Comparison of ENCODE assay signal across 3 cellular contexts in the genomic region with DNA sequence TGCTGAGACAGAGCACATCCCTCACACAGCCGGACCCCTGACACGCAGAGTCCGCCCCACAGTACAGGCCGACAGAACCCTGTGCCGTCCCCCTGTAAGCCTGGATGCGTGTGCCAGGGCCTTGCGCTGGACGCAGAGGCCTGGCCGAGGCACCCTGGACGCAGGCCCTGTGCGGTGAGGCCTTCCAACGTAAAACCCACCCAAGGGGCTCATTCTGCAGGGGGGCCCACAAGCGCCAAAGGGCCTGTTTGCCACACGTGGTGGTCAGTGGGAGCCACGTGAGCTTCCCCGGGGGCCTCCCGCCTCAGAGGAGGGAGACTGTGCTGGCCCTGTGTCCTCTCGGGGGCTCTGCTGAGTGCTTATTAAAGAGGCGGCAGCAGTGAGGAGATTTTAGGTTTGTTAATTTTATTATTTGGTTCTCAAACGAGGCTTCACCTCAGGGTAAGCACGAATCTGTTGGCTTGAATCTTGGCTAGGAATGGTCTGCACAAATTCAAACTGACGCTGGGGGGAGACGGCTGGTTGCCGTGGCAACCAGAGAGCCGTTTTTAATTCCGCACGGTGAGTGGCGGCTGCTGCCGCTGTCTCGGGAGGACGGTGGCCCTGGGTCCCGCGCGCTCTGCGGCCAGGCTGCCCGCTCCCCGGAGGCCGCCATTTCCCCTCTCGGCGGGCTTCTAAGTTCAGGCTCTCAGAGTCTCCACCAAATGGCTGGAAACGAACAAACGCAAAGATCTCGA.
TF ChIP-seq lines count a peak whose summit lies in the region.

No MANE protein-coding gene starts in this region.

TF ChIP-seq in HepG2, 621 proteins besides CTCF, POLR2A, EP300 and RAD21:
- TF ChIP-seq ZNF274 (CRISPR knock-in tag; IDR thresholded peaks at IDR 0.05), result no peak
- peak; percentile 98 for TF ChIP-seq MNT (IDR thresholded peaks at IDR 0.05)

TF ChIP-seq in H1, 55 proteins besides CTCF, POLR2A, EP300 and RAD21:
- TF ChIP-seq YY1 (IDR thresholded peaks at IDR 0.05; ENCODE audit: low read depth, low read length), result peak; percentile 56; the same call in 1 of the 2 replicates
- TF ChIP-seq TCF12 (IDR thresholded peaks at IDR 0.05; ENCODE audit: low read depth, low read length), result no peak

TF ChIP-seq in GM12891, 5 proteins besides CTCF, POLR2A, EP300 and RAD21:
- TF ChIP-seq TAF1 (IDR thresholded peaks at IDR 0.05; ENCODE audit: low read depth, low read length) (no peak), SPI1 (IDR thresholded peaks at IDR 0.05; ENCODE audit: low read depth, low read length) (no peak), POU2F2 (IDR thresholded peaks at IDR 0.05; ENCODE audit: low read depth, low read length) (no peak), POLR2AphosphoS5 (IDR thresholded peaks at IDR 0.05; ENCODE audit: low read depth, low read length) (no peak)
